Comparison of ENCODE assay signal across 15 cellular contexts in the genomic region with DNA sequence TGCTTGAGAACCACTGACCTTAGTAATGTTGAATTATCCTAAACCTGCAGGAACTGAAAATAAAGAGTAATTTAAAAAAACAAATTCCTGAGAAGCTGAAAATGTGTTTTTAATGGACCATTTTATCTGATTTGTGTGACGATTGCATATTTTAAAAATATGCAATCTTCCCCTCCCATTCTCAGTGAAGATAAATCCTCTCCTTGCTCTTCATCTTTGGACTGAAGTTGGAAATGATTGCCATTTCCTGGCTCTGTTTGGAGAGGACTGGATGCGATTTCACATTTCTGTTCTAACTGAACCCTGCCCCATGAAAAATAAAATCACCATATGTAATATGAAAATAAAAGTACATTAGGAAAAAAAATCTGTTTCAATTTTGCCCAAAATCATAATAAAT.
DNase-seq lines count a peak whose midpoint lies in the region; ATAC-seq and TF ChIP-seq lines count a peak whose summit lies in the region.
"Had no signal": no experiment of that assay in that cellular context is flagged by ENCODE, and none has a peak within 500 bp of the region (broad histone marks: within the 10 kb centered on the region; RNA-seq: fewer than 3 reads in every experiment).

No MANE protein-coding gene starts in this region.

- H3F3A ChIP-seq in GM23338 (replicated peaks; ENCODE audit: low read depth) = no peaks in the 10 kb centered on the region

- TF ChIP-seq EP300 in esophagus muscularis mucosa (IDR thresholded peaks at IDR 0.05) (no peak), gastroesophageal sphincter (IDR thresholded peaks at IDR 0.05) (no peak)

- TF ChIP-seq CTCF in AG09309 (IDR thresholded peaks at IDR 0.05; ENCODE audit: control insufficient read depth, insufficient read depth, low read depth, low read length, missing control alignments) (no peak), GM23338 (conservative IDR thresholded peaks at IDR 0.05; ENCODE audit: low read depth in 2 of 2) (no peak), fibroblast of the aortic adventitia (IDR thresholded peaks at IDR 0.05; ENCODE audit: insufficient read depth, low read length) (no peak), esophagus muscularis mucosa (IDR thresholded peaks at IDR 0.05) (no peak), gastroesophageal sphincter (IDR thresholded peaks at IDR 0.05) (no peak)

- H3K36me3 ChIP-seq in GM23338 (ENCODE audit: insufficient read depth) (no peaks in the 10 kb centered on the region), esophagus muscularis mucosa (no peaks in the 10 kb centered on the region), gastroesophageal sphincter (no peaks in the 10 kb centered on the region)
- H3K36me3 ChIP-seq: BLaER1 treated with 17β-estradiol and CSF1 and Interleukin-3, amounts not matched to agents 10 nM and 100 nM had no signal

- TF ChIP-seq POLR2A in esophagus muscularis mucosa (IDR thresholded peaks at IDR 0.05; ENCODE audit: low read depth) (no peak), gastroesophageal sphincter (IDR thresholded peaks at IDR 0.05) (no peak)

- H3K9me2 ChIP-seq in GM23338 (ENCODE audit: insufficient read depth) = no peaks in the 10 kb centered on the region

- peak overlapping the region; percentile 22; the same call in 1 of the 2 replicates for H3K4me2 ChIP-seq in GM23338
- H3K4me2 ChIP-seq: BLaER1 treated with 17β-estradiol and CSF1 and Interleukin-3, amounts not matched to agents 10 nM and 100 nM had no signal

- peaks cover 46% of the 10 kb centered on the region for H3K4me1 Mint-ChIP-seq in GM23338
- no peaks in the 10 kb centered on the region for H3K4me1 Mint-ChIP-seq in activated naive CD4-positive, alpha-beta T cell treated with anti-CD3 and anti-CD28 coated beads, Interleukin-2, amount 10 ng/mL, durations not matched to agents 7 days and 5 days
- H3K4me1 Mint-ChIP-seq: CD4-positive, CD25-positive, alpha-beta regulatory T cell had no signal

- WGBS in esophagus muscularis mucosa = 74% methylated on average over 2 of the region's 2 CpGs
- 56 to 62% methylated on average over 2 of the region's 2 CpGs for WGBS in gastroesophageal sphincter (ENCODE audit: low coverage in 1 of 2), 2 donors

- intact Hi-C loops in esophagus muscularis mucosa (cut with DNase I) = no loop called here

- no peak overlapping the region for H2AFZ ChIP-seq in GM23338

- no peak overlapping the region for H3K4me3 Mint-ChIP-seq in GM23338
- H3K4me3 Mint-ChIP-seq in activated naive CD4-positive, alpha-beta T cell treated with anti-CD3 and anti-CD28 coated beads, Interleukin-2, amount 10 ng/mL, durations not matched to agents 7 days and 5 days = no peak overlapping the region
- H3K4me3 Mint-ChIP-seq: CD4-positive, CD25-positive, alpha-beta regulatory T cell had no signal

- no peaks in the 10 kb centered on the region for H3K9me3 ChIP-seq in esophagus muscularis mucosa
- no peaks in the 10 kb centered on the region for H3K9me3 ChIP-seq in gastroesophageal sphincter
- H3K9me3 ChIP-seq: BLaER1 treated with 17β-estradiol and CSF1 and Interleukin-3, amounts not matched to agents 10 nM and 100 nM had no signal

- peak overlapping the region; percentile 74 for H3K27ac Mint-ChIP-seq in GM23338
- H3K27ac Mint-ChIP-seq in activated naive CD4-positive, alpha-beta T cell treated with anti-CD3 and anti-CD28 coated beads, Interleukin-2, amount 10 ng/mL, durations not matched to agents 7 days and 5 days = no peak overlapping the region
- H3K27ac Mint-ChIP-seq: CD4-positive, CD25-positive, alpha-beta regulatory T cell had no signal

- peaks cover 4% of the 10 kb centered on the region; the same call in 1 of the 3 replicates for H3K36me3 Mint-ChIP-seq in GM23338 (ENCODE audit: low read depth)
- H3K36me3 Mint-ChIP-seq in activated naive CD4-positive, alpha-beta T cell treated with anti-CD3 and anti-CD28 coated beads, Interleukin-2, amount 10 ng/mL, durations not matched to agents 7 days and 5 days = no peaks in the 10 kb centered on the region
- H3K36me3 Mint-ChIP-seq: CD4-positive, CD25-positive, alpha-beta regulatory T cell had no signal

- H4K20me1 ChIP-seq in GM23338 (replicated peaks; ENCODE audit: insufficient read depth) = no peaks in the 10 kb centered on the region
- H4K20me1 ChIP-seq: BLaER1 treated with 17β-estradiol and CSF1 and Interleukin-3, amounts not matched to agents 10 nM and 100 nM had no signal

- CTCF ChIA-PET in activated naive CD4-positive, alpha-beta T cell treated with anti-CD3 and anti-CD28 coated beads, Interleukin-2, amount 10 ng/mL, durations not matched to agents 7 days and 5 days (lab: Charles Lee) = no interaction called here

- no peak overlapping the region for H3K27ac ChIP-seq in GM23338 (ENCODE audit: low read depth)
- no peak overlapping the region for H3K27ac ChIP-seq in esophagus muscularis mucosa (replicated peaks in 1 of 4)
- H3K27ac ChIP-seq in gastroesophageal sphincter = no peak overlapping the region
- H3K27ac ChIP-seq: BLaER1 treated with 17β-estradiol and CSF1 and Interleukin-3, amounts not matched to agents 10 nM and 100 nM; HL-60 had no signal

- DNase-seq in AG09309 (ENCODE audit: low read depth) (peak; percentile 29), DMS114 treated with DMSO at 0.1 percent for 48 hours (lab: John Stamatoyannopoulos, UW; ENCODE audit: unreplicated experiment) (peak; percentile 74), GM23338 (ENCODE audit: low spot score) (no peak), fibroblast of the aortic adventitia (ENCODE audit: low read depth) (peak; percentile 39), esophagus muscularis mucosa (ENCODE audit: extremely low spot score) (no peak), HT-29 (ENCODE audit: low spot score) (no peak)
- no peak for DNase-seq in activated naive CD4-positive, alpha-beta T cell treated with anti-CD3 and anti-CD28 coated beads, Interleukin-2, amount 10 ng/mL, durations not matched to agents 7 days and 5 days
- DNase-seq: ACHN; AML-193; CD4-positive, CD25-positive, alpha-beta regulatory T cell had no signal

- no peak overlapping the region for H3K4me3 ChIP-seq in AG09309 (ENCODE audit: control insufficient read depth, low read depth, low read length)
- no peak overlapping the region for H3K4me3 ChIP-seq in GM23338
- H3K4me3 ChIP-seq in fibroblast of the aortic adventitia (ENCODE audit: low read depth, low read length) = no peak overlapping the region
- H3K4me3 ChIP-seq in esophagus muscularis mucosa = no peak overlapping the region
- H3K4me3 ChIP-seq in gastroesophageal sphincter = no peak overlapping the region
- H3K4me3 ChIP-seq: BLaER1 treated with 17β-estradiol and CSF1 and Interleukin-3, amounts not matched to agents 10 nM and 100 nM; K562 had no signal

- H3K27me3 ChIP-seq in GM23338 (ENCODE audit: insufficient read depth) (no peaks in the 10 kb centered on the region), esophagus muscularis mucosa (no peaks in the 10 kb centered on the region), gastroesophageal sphincter (no peaks in the 10 kb centered on the region)
- H3K27me3 ChIP-seq: BLaER1 treated with 17β-estradiol and CSF1 and Interleukin-3, amounts not matched to agents 10 nM and 100 nM had no signal

- H3K9me3 Mint-ChIP-seq in GM23338 = no peaks in the 10 kb centered on the region; the same call in 2 of the 3 replicates
- no peaks in the 10 kb centered on the region for H3K9me3 Mint-ChIP-seq in activated naive CD4-positive, alpha-beta T cell treated with anti-CD3 and anti-CD28 coated beads, Interleukin-2, amount 10 ng/mL, durations not matched to agents 7 days and 5 days

- H3K4me1 ChIP-seq in GM23338 (ENCODE audit: insufficient read depth) (peaks cover 43% of the 10 kb centered on the region), esophagus muscularis mucosa (peaks cover 0 to 6% (median 0%) of the 10 kb centered on the region in 4 donors), gastroesophageal sphincter (no peaks in the 10 kb centered on the region)
- H3K4me1 ChIP-seq: BLaER1 treated with 17β-estradiol and CSF1 and Interleukin-3, amounts not matched to agents 10 nM and 100 nM had no signal

- no peaks in the 10 kb centered on the region for H3K27me3 Mint-ChIP-seq in GM23338 (ENCODE audit: insufficient read depth, low read depth, poor library complexity)
- H3K27me3 Mint-ChIP-seq in activated naive CD4-positive, alpha-beta T cell treated with anti-CD3 and anti-CD28 coated beads, Interleukin-2, amount 10 ng/mL, durations not matched to agents 7 days and 5 days = no peaks in the 10 kb centered on the region
- H3K27me3 Mint-ChIP-seq: CD4-positive, CD25-positive, alpha-beta regulatory T cell had no signal

- ATAC-seq in GM23338 (no peak), gastroesophageal sphincter (no peak)
- ATAC-seq: HCT116, K562 had no signal

- no peaks in the 10 kb centered on the region for H3K79me2 ChIP-seq in GM23338 (replicated peaks; ENCODE audit: insufficient read depth)

TF ChIP-seq in GM23338, 12 proteins besides CTCF, POLR2A, EP300 and RAD21 (continues in another document):
- TF ChIP-seq, protein P1, sequence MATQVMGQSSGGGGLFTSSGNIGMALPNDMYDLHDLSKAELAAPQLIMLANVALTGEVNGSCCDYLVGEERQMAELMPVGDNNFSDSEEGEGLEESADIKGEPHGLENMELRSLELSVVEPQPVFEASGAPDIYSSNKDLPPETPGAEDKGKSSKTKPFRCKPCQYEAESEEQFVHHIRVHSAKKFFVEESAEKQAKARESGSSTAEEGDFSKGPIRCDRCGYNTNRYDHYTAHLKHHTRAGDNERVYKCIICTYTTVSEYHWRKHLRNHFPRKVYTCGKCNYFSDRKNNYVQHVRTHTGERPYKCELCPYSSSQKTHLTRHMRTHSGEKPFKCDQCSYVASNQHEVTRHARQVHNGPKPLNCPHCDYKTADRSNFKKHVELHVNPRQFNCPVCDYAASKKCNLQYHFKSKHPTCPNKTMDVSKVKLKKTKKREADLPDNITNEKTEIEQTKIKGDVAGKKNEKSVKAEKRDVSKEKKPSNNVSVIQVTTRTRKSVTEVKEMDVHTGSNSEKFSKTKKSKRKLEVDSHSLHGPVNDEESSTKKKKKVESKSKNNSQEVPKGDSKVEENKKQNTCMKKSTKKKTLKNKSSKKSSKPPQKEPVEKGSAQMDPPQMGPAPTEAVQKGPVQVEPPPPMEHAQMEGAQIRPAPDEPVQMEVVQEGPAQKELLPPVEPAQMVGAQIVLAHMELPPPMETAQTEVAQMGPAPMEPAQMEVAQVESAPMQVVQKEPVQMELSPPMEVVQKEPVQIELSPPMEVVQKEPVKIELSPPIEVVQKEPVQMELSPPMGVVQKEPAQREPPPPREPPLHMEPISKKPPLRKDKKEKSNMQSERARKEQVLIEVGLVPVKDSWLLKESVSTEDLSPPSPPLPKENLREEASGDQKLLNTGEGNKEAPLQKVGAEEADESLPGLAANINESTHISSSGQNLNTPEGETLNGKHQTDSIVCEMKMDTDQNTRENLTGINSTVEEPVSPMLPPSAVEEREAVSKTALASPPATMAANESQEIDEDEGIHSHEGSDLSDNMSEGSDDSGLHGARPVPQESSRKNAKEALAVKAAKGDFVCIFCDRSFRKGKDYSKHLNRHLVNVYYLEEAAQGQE (IDR thresholded peaks at IDR 0.05; ENCODE audit: unreplicated experiment) = no peak
- TF ChIP-seq JUNB (IDR thresholded peaks at IDR 0.05; ENCODE audit: unreplicated experiment) = no peak
- no peak for TF ChIP-seq ZNF331 (CRISPR knock-in tag; IDR thresholded peaks at IDR 0.05; ENCODE audit: low read depth)
- no peak for TF ChIP-seq STAT1 (IDR thresholded peaks at IDR 0.05; ENCODE audit: unreplicated experiment)
- TF ChIP-seq CREB1 (CRISPR knock-in tag; IDR thresholded peaks at IDR 0.05; ENCODE audit: low read depth) = no peak

Comparison
In these comparisons a context has a peak if more than half of its experiments do, and no peak if none do; other contexts are left out.
1. DNase-seq: peak in AG09309 (single experiment), DMS114 treated with DMSO at 0.1 percent for 48 hours (single experiment) and fibroblast of the aortic adventitia (single experiment); none in GM23338 (single experiment), esophagus muscularis mucosa (single experiment), HT-29 (single experiment) and activated naive CD4-positive, alpha-beta T cell treated with anti-CD3 and anti-CD28 coated beads, Interleukin-2, amount 10 ng/mL, durations not matched to agents 7 days and 5 days (single experiment).